8 cellular contexts compared by ENCODE assay signal in the genomic region with DNA sequence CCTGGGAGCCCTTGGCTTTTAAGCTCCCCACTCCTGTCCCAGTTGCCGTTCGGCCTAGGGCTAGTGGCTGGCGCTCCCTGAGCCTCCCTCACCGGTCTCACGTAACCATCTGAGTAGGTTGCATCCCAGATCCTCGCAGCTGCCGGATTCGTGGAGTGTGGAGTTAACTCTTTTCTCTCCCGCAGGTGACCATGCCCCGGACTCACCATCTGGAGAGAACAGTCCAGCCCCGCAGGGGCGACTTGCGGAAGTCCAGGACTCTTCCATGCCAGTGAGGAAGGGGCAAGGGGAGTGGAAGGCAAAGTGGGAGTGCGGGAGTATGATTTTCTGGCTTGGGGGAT. TPM values are rescaled to one million over a fixed set of nuclear protein-coding genes. Genes with fewer than 3 reads are reported as not detected.
DNase-seq lines count a peak whose midpoint lies in the region; ATAC-seq, FAIRE-seq and TF ChIP-seq lines count a peak whose summit lies in the region.

No MANE protein-coding gene starts in this region.

- DNase-seq in cardiac muscle cell (ENCODE audit: low read depth in 1 of 2, low spot score in 1 of 2) (no peak), Right ventricle myocardium superior (no peak), bronchial epithelial cell (ENCODE audit: low read depth) (no peak), memory B cell (ENCODE audit: low spot score in 2 of 2) (no peak), vagina (ENCODE audit: extremely low spot score in 2 of 2) (no peak), cerebellar nuclear complex (lab: John Stamatoyannopoulos, UW) (no peak), urothelium cell line (ENCODE audit: low spot score) (no peak)

- no peaks in the 10 kb centered on the region for H3K27me3 Mint-ChIP-seq in memory B cell

- H3K36me3 ChIP-seq in cardiac muscle cell (peaks cover 34% of the 10 kb centered on the region), bronchial epithelial cell (ENCODE audit: control insufficient read depth, insufficient read depth, low read length) (peaks cover 39% of the 10 kb centered on the region), vagina (peaks cover 0 to 43% of the 10 kb centered on the region in 2 donors)

- H3K4me1 ChIP-seq in cardiac muscle cell (ENCODE audit: low read depth) (peaks cover 7% of the 10 kb centered on the region), vagina (peaks cover 41% of the 10 kb centered on the region)

- H3K4me3 ChIP-seq in cardiac muscle cell = peak overlapping the region; percentile 78
- peak overlapping the region; percentile 98 for H3K4me3 ChIP-seq in bronchial epithelial cell (ENCODE audit: low read depth, low read length)
- H3K4me3 ChIP-seq in vagina = peak overlapping the region; percentile 95 to 100

- TF ChIP-seq CTCF in cardiac muscle cell (IDR thresholded peaks at IDR 0.05; ENCODE audit: low read depth, low read length) = no peak
- TF ChIP-seq CTCF in bronchial epithelial cell (IDR thresholded peaks at IDR 0.05; ENCODE audit: insufficient read depth, low read length, severe bottlenecking) = no peak
- TF ChIP-seq CTCF in vagina (IDR thresholded peaks at IDR 0.05) = no peak

- FAIRE-seq in bronchial epithelial cell (lab: Jason Lieb, UNC) (no peak), urothelium cell line (lab: Jason Lieb, UNC) (no peak)

- peaks cover 25% of the 10 kb centered on the region for H3K4me1 Mint-ChIP-seq in memory B cell

- no peak for TF ChIP-seq POLR2A in vagina (IDR thresholded peaks at IDR 0.05)

- no peaks in the 10 kb centered on the region for H3K27me3 ChIP-seq in cardiac muscle cell
- H3K27me3 ChIP-seq in bronchial epithelial cell (ENCODE audit: control insufficient read depth, insufficient read depth, low read length) = no peaks in the 10 kb centered on the region
- H3K27me3 ChIP-seq in vagina = no peaks in the 10 kb centered on the region

- H3K9me3 ChIP-seq in cardiac muscle cell (ENCODE audit: low read depth) = no peaks in the 10 kb centered on the region
- no peaks in the 10 kb centered on the region for H3K9me3 ChIP-seq in vagina

- no peaks in the 10 kb centered on the region for H3K9me3 Mint-ChIP-seq in memory B cell

- H3K27ac ChIP-seq in cardiac muscle cell (peak overlapping the region; percentile 99), vagina (peak overlapping the region; percentile 93)

- H3K27ac Mint-ChIP-seq in memory B cell = peak overlapping the region; percentile 88

- H3K36me3 Mint-ChIP-seq in memory B cell = peaks cover 20% of the 10 kb centered on the region

- intact Hi-C loops in Right ventricle myocardium superior (cut with DNase I) = no loop called here
- intact Hi-C loops in vagina (cut with DNase I) = no loop called here

- H3K4me3 Mint-ChIP-seq in memory B cell = peak overlapping the region; percentile 95

- ATAC-seq in Right ventricle myocardium superior (ENCODE audit: poor library complexity) (no peak), memory B cell (ENCODE audit: low read depth) (no peak), HG02884 (IDR thresholded peaks at IDR 0.05; ENCODE audit: unreplicated experiment) (no peak)

RNA-seq across cellular contexts. Expression of a gene that starts 0.9 kb away (rescaled TPM):
- total RNA-seq in cardiac muscle cell = 74.3 and 88.9 TPM in 2 replicates
- polyA plus RNA-seq in cardiac muscle cell = 80.3 and 82.7 TPM in 2 replicates
- total RNA-seq in Right ventricle myocardium superior = 30.7 TPM
- total RNA-seq in bronchial epithelial cell = 58.4 and 63.8 TPM in 2 replicates
- 48.9 TPM for total RNA-seq in vagina

RNA-seq across cellular contexts. Expression of a gene that starts 3.2 kb away (rescaled TPM):
- total RNA-seq in cardiac muscle cell (974 and 1,709 TPM in 2 replicates), Right ventricle myocardium superior (288 TPM), bronchial epithelial cell (764 and 971 TPM in 2 replicates), vagina (589 TPM)
- 1,641 and 2,660 TPM in 2 replicates for polyA plus RNA-seq in cardiac muscle cell

RNA-seq across cellular contexts. Expression of a gene that starts 11.5 kb away (rescaled TPM):
- total RNA-seq in cardiac muscle cell = 138 and 161 TPM in 2 replicates
- polyA plus RNA-seq in cardiac muscle cell = 216 and 267 TPM in 2 replicates
- 80.0 TPM for total RNA-seq in Right ventricle myocardium superior
- 2.9 and 5.6 TPM in 2 replicates for total RNA-seq in bronchial epithelial cell
- total RNA-seq in vagina = 57.9 TPM

RNA-seq across cellular contexts. Expression of a gene that starts 18.5 kb away (rescaled TPM):
- not detected in 2 replicates for total RNA-seq in cardiac muscle cell
- polyA plus RNA-seq in cardiac muscle cell = 0.60 TPM in 1 of 2 replicates, not detected in the other
- 0.73 TPM for total RNA-seq in Right ventricle myocardium superior
- total RNA-seq in bronchial epithelial cell = not detected in 2 replicates
- 0.74 TPM for total RNA-seq in vagina

RNA-seq across cellular contexts. Expression of a gene that starts 27.1 kb away (rescaled TPM):
- total RNA-seq in cardiac muscle cell = 140 and 220 TPM in 2 replicates
- polyA plus RNA-seq in cardiac muscle cell = 143 and 199 TPM in 2 replicates
- total RNA-seq in Right ventricle myocardium superior = 37.7 TPM
- 103 and 157 TPM in 2 replicates for total RNA-seq in bronchial epithelial cell
- 78.6 TPM for total RNA-seq in vagina
